1 cellular context compared by ENCODE assay signal in the genomic region with DNA sequence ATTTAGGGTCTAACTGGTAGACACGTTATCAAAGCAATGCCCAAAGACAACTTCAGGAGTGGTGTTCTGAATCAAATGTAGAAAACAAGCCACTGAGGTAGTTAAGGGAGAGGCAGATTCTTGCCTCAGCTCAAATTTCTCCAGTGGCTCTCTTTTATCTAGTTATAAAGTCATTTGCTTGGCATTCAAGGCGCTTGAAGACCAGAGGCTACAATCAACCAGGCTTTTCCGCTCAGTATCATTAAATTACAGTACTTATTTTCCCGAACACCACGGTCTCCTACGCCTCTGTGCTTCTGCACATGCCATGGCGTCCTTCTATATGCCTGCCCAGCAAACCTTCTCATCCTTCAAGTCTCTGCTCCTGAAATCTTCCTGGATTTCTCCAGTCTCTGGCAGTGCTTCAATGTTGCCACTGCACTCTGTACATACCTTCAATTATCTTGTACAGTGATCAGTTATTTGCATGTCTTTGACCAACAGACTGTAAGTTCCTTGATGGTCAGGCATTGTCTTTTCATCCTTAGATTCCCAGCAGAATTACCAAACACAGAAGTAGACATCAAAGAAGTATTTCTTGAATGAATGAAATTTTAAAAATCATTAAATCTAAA.
TF ChIP-seq lines count a peak whose summit lies in the region.

No MANE protein-coding gene starts in this region.

TF ChIP-seq in A549, 52 proteins besides CTCF, POLR2A, EP300 and RAD21 (continued from another document):
- TF ChIP-seq TFCP2L1 (CRISPR knock-in tag; IDR thresholded peaks at IDR 0.05) (no peak), RNF2 (IDR thresholded peaks at IDR 0.05; ENCODE audit: borderline replicate concordance, low read depth) (no peak), BHLHE40 (IDR thresholded peaks at IDR 0.05; ENCODE audit: low read depth, low read length) (no peak), POLR2AphosphoS2 (conservative IDR thresholded peaks at IDR 0.05; ENCODE audit: low read length) (no peak)
- TF ChIP-seq, protein P1, sequence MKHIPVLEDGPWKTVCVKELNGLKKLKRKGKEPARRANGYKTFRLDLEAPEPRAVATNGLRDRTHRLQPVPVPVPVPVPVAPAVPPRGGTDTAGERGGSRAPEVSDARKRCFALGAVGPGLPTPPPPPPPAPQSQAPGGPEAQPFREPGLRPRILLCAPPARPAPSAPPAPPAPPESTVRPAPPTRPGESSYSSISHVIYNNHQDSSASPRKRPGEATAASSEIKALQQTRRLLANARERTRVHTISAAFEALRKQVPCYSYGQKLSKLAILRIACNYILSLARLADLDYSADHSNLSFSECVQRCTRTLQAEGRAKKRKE (CRISPR knock-in tag; IDR thresholded peaks at IDR 0.05; ENCODE audit: low read depth), result no peak
- TF ChIP-seq, protein P2, sequence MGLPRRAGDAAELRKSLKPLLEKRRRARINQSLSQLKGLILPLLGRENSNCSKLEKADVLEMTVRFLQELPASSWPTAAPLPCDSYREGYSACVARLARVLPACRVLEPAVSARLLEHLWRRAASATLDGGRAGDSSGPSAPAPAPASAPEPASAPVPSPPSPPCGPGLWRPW (IDR thresholded peaks at IDR 0.05), result no peak
